In genomic region chrX:141341341-141341740, GRCh38 we compare ENCODE assay signal across 15 cellular contexts.
DNase-seq lines count a peak whose midpoint lies in the region; ATAC-seq, FAIRE-seq and TF ChIP-seq lines count a peak whose summit lies in the region.
"Had no signal": no experiment of that assay in that cellular context is flagged by ENCODE, and none has a peak within 500 bp of the region (broad histone marks: within the 10 kb centered on the region; RNA-seq: fewer than 3 reads in every experiment).

No MANE protein-coding gene starts in this region.

- CTCF ChIA-PET in MCF 10A (lab: Yijun Ruan, JAX), result interaction anchor here (0.9 kb wide), 1 partner anchor 120 kb away, joined by 3 read pairs; no protein-coding TSS in a partner anchor

- H3K23me2 ChIP-seq in H9 (ENCODE audit: insufficient read length, low read depth, low read length, poor library complexity, severe bottlenecking), result no peaks in the 10 kb centered on the region

- H3K4me3 ChIP-seq in breast epithelium, result no peak overlapping the region

- no peak overlapping the region for H3K9ac ChIP-seq in H9 (ENCODE audit: extremely low read depth, insufficient read length, low read length)

- intact Hi-C loops in MCF 10A (cut with micrococcal nuclease) (no loop called here), breast epithelium (cut with DNase I; ENCODE audit: low total_unique reads) (no loop called here)

- no peak overlapping the region for H4K8ac ChIP-seq in H9 (replicated peaks; ENCODE audit: insufficient read length, low read depth, low read length)

- H4K20me1 ChIP-seq in H9 (ENCODE audit: control insufficient read depth, insufficient read depth, insufficient read length), result no peaks in the 10 kb centered on the region

- no peak overlapping the region for H3K14ac ChIP-seq in H9 (ENCODE audit: insufficient read depth, low read length)

- H3K4me3 Mint-ChIP-seq in MCF 10A (ENCODE audit: unreplicated experiment) (no peak overlapping the region), H9 (no peak overlapping the region), glutamatergic neuron (ENCODE audit: unreplicated experiment) (no peak overlapping the region)
- H3K4me3 Mint-ChIP-seq: activated naive CD4-positive, alpha-beta T cell treated with anti-CD3 and anti-CD28 coated beads, Interleukin-2, amount 10 ng/mL, durations not matched to agents 7 days and 5 days; natural killer cell treated with Interleukin-12 subunit alpha and Interleukin-12 subunit beta and Interleukin-15 and Interleukin-18, amount 100 ng/mL, for 72 hours had no signal

- TF ChIP-seq CTCF in MCF 10A (IDR thresholded peaks at IDR 0.05; ENCODE audit: unreplicated experiment), result no peak
- no peak for TF ChIP-seq CTCF in breast epithelium (IDR thresholded peaks at IDR 0.05)
- TF ChIP-seq CTCF in H9 (conservative IDR thresholded peaks at IDR 0.05), result no peak
- TF ChIP-seq CTCF in glutamatergic neuron (IDR thresholded peaks at IDR 0.05; ENCODE audit: partially characterized antibody, unreplicated experiment), result no peak

- no peak overlapping the region for H2BK15ac ChIP-seq in H9 (ENCODE audit: low read depth, low read length)

- H3K79me2 ChIP-seq in H9 (ENCODE audit: insufficient read depth, low read length), result no peaks in the 10 kb centered on the region

- POLR2A ChIA-PET in MCF 10A (lab: Yijun Ruan, JAX), result interaction anchor here (0.6 to 0.8 kb wide), 2 partner anchors 9 to 352 kb away, joined by 3 read pairs; no protein-coding TSS in a partner anchor

- no peak overlapping the region for H3T11ph ChIP-seq in H9 (ENCODE audit: low read length)

- no peak overlapping the region for H2AFZ ChIP-seq in H9 (ENCODE audit: low read length)

- H3K27me3 Mint-ChIP-seq in MCF 10A (ENCODE audit: insufficient read depth, unreplicated experiment), result no peaks in the 10 kb centered on the region
- H3K27me3 Mint-ChIP-seq in H9 (ENCODE audit: low read depth), result no peaks in the 10 kb centered on the region
- H3K27me3 Mint-ChIP-seq in glutamatergic neuron (ENCODE audit: unreplicated experiment), result no peaks in the 10 kb centered on the region
- H3K27me3 Mint-ChIP-seq: activated naive CD4-positive, alpha-beta T cell treated with anti-CD3 and anti-CD28 coated beads, Interleukin-2, amount 10 ng/mL, durations not matched to agents 7 days and 5 days; natural killer cell treated with Interleukin-12 subunit alpha and Interleukin-12 subunit beta and Interleukin-15 and Interleukin-18, amount 100 ng/mL, for 72 hours had no signal

- no peak overlapping the region for H4K91ac ChIP-seq in H9 (ENCODE audit: insufficient read length, low read depth, low read length)

- H3K36me3 Mint-ChIP-seq in MCF 10A (ENCODE audit: insufficient read depth, unreplicated experiment) (no peaks in the 10 kb centered on the region), H9 (ENCODE audit: insufficient read depth in 1 of 3, low read depth in 3 of 3) (no peaks in the 10 kb centered on the region; a peak in 1 of 7 replicates), glutamatergic neuron (ENCODE audit: unreplicated experiment) (no peaks in the 10 kb centered on the region)
- H3K36me3 Mint-ChIP-seq: activated naive CD4-positive, alpha-beta T cell treated with anti-CD3 and anti-CD28 coated beads, Interleukin-2, amount 10 ng/mL, durations not matched to agents 7 days and 5 days; natural killer cell treated with Interleukin-12 subunit alpha and Interleukin-12 subunit beta and Interleukin-15 and Interleukin-18, amount 100 ng/mL, for 72 hours had no signal

- H3K4me1 ChIP-seq in breast epithelium (no peaks in the 10 kb centered on the region), H9 (ENCODE audit: insufficient read depth, low read length) (no peaks in the 10 kb centered on the region)

- H3K23ac ChIP-seq in H9 (ENCODE audit: insufficient read length, low read depth, low read length), result no peak overlapping the region

- FAIRE-seq in urothelium cell line (lab: Jason Lieb, UNC), result no peak

- H3K18ac ChIP-seq in H9 (ENCODE audit: insufficient read length, low read depth, low read length), result no peak overlapping the region

- H3K27ac ChIP-seq in breast epithelium (no peak overlapping the region), H9 (ENCODE audit: insufficient read length, low read depth, low read length) (no peak overlapping the region)
- H3K27ac ChIP-seq: 22Rv1 had no signal

- H2BK20ac ChIP-seq in H9 (ENCODE audit: low read depth, low read length, poor library complexity, severe bottlenecking), result no peak overlapping the region

- no peak overlapping the region for H2AK5ac ChIP-seq in H9 (ENCODE audit: insufficient read length, low read length)

- no peak overlapping the region for H2BK120ac ChIP-seq in H9 (ENCODE audit: low read depth, low read length, poor library complexity, severe bottlenecking)

- H3K27ac Mint-ChIP-seq in MCF 10A (ENCODE audit: low read depth, unreplicated experiment) (peak overlapping the region; percentile 23), H9 (no peak overlapping the region), glutamatergic neuron (ENCODE audit: unreplicated experiment) (no peak overlapping the region)
- H3K27ac Mint-ChIP-seq: activated naive CD4-positive, alpha-beta T cell treated with anti-CD3 and anti-CD28 coated beads, Interleukin-2, amount 10 ng/mL, durations not matched to agents 7 days and 5 days; natural killer cell treated with Interleukin-12 subunit alpha and Interleukin-12 subunit beta and Interleukin-15 and Interleukin-18, amount 100 ng/mL, for 72 hours had no signal

- no peaks in the 10 kb centered on the region for H3K36me3 ChIP-seq in breast epithelium

- no peaks in the 10 kb centered on the region for H3K79me1 ChIP-seq in H9 (ENCODE audit: insufficient read depth, low read depth, low read length, poor library complexity, severe bottlenecking)

- H3K9me3 Mint-ChIP-seq in MCF 10A (ENCODE audit: unreplicated experiment), result peaks cover 7% of the 10 kb centered on the region
- H3K9me3 Mint-ChIP-seq in H9, result peaks cover 49 to 63% of the 10 kb centered on the region in 2 experiments
- H3K9me3 Mint-ChIP-seq in glutamatergic neuron (ENCODE audit: unreplicated experiment), result no peaks in the 10 kb centered on the region

- ATAC-seq in HG03354 (IDR thresholded peaks at IDR 0.05; ENCODE audit: poor library complexity, severe bottlenecking, unreplicated experiment), result no peak
- ATAC-seq: natural killer cell treated with Interleukin-12 subunit alpha and Interleukin-12 subunit beta and Interleukin-15 and Interleukin-18, amount 100 ng/mL, for 72 hours had no signal

- TF ChIP-seq POLR2A in breast epithelium (IDR thresholded peaks at IDR 0.05), result no peak

- H3K4ac ChIP-seq in H9 (ENCODE audit: low read depth, low read length), result no peak overlapping the region

- H3K27me3 ChIP-seq in breast epithelium, result no peaks in the 10 kb centered on the region
- no peaks in the 10 kb centered on the region for H3K27me3 ChIP-seq in H9 (ENCODE audit: insufficient read depth, low read length)

- no TSS peak for BruUV-seq in MCF 10A (replicated peaks; lab: Mats Ljungman, UMichigan)

- H3K4me1 Mint-ChIP-seq in MCF 10A (ENCODE audit: insufficient read depth, unreplicated experiment), result peaks cover 13% of the 10 kb centered on the region
- no peaks in the 10 kb centered on the region for H3K4me1 Mint-ChIP-seq in H9
- no peaks in the 10 kb centered on the region for H3K4me1 Mint-ChIP-seq in glutamatergic neuron (ENCODE audit: low read depth, unreplicated experiment)
- H3K4me1 Mint-ChIP-seq: activated naive CD4-positive, alpha-beta T cell treated with anti-CD3 and anti-CD28 coated beads, Interleukin-2, amount 10 ng/mL, durations not matched to agents 7 days and 5 days had no signal

- no peak overlapping the region for H3K56ac ChIP-seq in H9 (ENCODE audit: insufficient read length, low read depth, low read length)

- H3K9me3 ChIP-seq in breast epithelium (no peaks in the 10 kb centered on the region), H9 (ENCODE audit: control insufficient read depth, low read depth, low read length) (peaks cover 12% of the 10 kb centered on the region)

- no peak overlapping the region for H3K4me2 ChIP-seq in H9 (ENCODE audit: insufficient read depth, insufficient read length, low read length)

- H2BK12ac ChIP-seq in H9 (ENCODE audit: insufficient read length, low read depth, low read length), result no peak overlapping the region

- H2BK5ac ChIP-seq in H9 (ENCODE audit: insufficient read length, low read length), result no peak overlapping the region

- no peak overlapping the region for H4K5ac ChIP-seq in H9 (ENCODE audit: insufficient read length, low read depth, low read length)

- no CpG with 5 or more reads among the region's 5 CpGs for WGBS in H9 (ENCODE audit: extremely low coverage, insufficient read length, low lambda C conversion rate)

- peak; percentile 61 for DNase-seq in MCF 10A (ENCODE audit: unreplicated experiment)
- DNase-seq in breast epithelium (ENCODE audit: low spot score in 2 of 2), result no peak
- DNase-seq in amniotic stem cell (lab: John Stamatoyannopoulos, UW), result peak; percentile 18
- peak; percentile 0 for DNase-seq in glomerular visceral epithelial cell (ENCODE audit: extremely low spot score)
- DNase-seq in urothelium cell line (ENCODE audit: low spot score), result peak; percentile 4
- no peak for DNase-seq in H9
- no peak for DNase-seq in glutamatergic neuron
- DNase-seq: activated CD8-positive, alpha-beta memory T cell treated with anti-CD3 and anti-CD28 coated beads for 24 hours; activated naive CD4-positive, alpha-beta T cell treated with anti-CD3 and anti-CD28 coated beads, Interleukin-2, amount 10 ng/mL, durations not matched to agents 7 days and 5 days; effector CD4-positive, alpha-beta T cell; NCI-H1694 treated with DMSO at 0.1 percent for 48 hours; stimulated activated naive CD4-positive, alpha-beta T cell treated with Interleukin-2 at 50 U/mL for 16 hours had no signal

Comparison
In these comparisons a context has a peak if more than half of its experiments do, and no peak if none do; other contexts are left out.
1. DNase-seq: peak in MCF 10A (single experiment), amniotic stem cell (single experiment), glomerular visceral epithelial cell (single experiment) and urothelium cell line (single experiment); none in breast epithelium (0 of 2), H9 (single experiment) and glutamatergic neuron (single experiment).